In the genomic region with DNA sequence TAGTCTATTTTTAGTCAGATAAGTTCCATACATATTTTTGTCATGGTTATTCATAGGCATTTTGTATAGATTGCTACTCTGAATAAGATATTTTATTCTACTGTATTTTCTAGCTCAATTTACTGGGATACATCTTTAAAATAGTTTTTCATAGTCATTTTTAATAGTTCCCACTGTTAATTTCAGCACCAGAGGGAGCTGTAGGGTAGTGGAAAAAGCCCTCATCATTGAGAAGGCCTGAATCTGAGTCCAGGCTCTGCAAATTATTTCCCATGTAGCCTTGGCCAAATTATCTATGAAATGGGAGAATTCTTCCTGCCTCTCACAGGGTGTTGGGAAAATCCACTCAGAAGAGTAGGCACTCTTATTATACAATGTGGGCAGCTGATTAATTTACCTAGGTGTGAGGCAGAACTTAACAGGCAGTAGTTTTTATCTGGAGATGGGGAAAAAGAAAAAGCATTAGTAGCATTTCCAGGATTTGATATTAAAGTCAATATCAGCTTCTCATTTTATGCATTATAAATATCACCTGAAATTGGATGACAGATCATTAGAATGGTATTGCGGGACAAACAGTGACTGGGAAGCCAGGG, we compare ENCODE assay signal across 9 cellular contexts.
A peak's percentile ranks its signal among the peaks of the same experiment; 100 is the strongest.
DNase-seq lines count a peak whose midpoint lies in the region; ATAC-seq, FAIRE-seq and TF ChIP-seq lines count a peak whose summit lies in the region.
"Had no signal": no experiment of that assay in that cellular context is flagged by ENCODE, and none has a peak within 500 bp of the region (broad histone marks: within the 10 kb centered on the region; RNA-seq: fewer than 3 reads in every experiment).

No MANE protein-coding gene starts in this region.

- H3K23me2 ChIP-seq in H1 (ENCODE audit: low read depth, low read length): no peaks in the 10 kb centered on the region

- H3K4me3 ChIP-seq in right atrium auricular region (no peak overlapping the region), H1 (ENCODE audit: extremely low read depth in 1 of 4, insufficient read depth in 2 of 4, low read depth in 3 of 4, low read length in 4 of 4) (no peak overlapping the region), neural progenitor cell (no peak overlapping the region)

- no peak overlapping the region for H4K5ac ChIP-seq in H1 (ENCODE audit: insufficient read length, low read depth, low read length)

- no peak overlapping the region for H3K23ac ChIP-seq in H1 (ENCODE audit: insufficient read length)

- no peak for DNase-seq in Right ventricle myocardium inferior (ENCODE audit: missing footprints)
- no peak for DNase-seq in right atrium auricular region (ENCODE audit: low spot score)
- peak; percentile 6 for DNase-seq in NCI-H510A (lab: John Stamatoyannopoulos, UW)
- no peak for DNase-seq in H1 (ENCODE audit: low read depth in 1 of 2, low spot score in 2 of 2)
- peak; percentile 48 for DNase-seq in neural progenitor cell (ENCODE audit: low spot score)

- H3F3A ChIP-seq in neural progenitor cell (ENCODE audit: low read depth): no peaks in the 10 kb centered on the region

- H3K9me3 ChIP-seq in right atrium auricular region: no peaks in the 10 kb centered on the region
- H3K9me3 ChIP-seq in H1 (ENCODE audit: insufficient read depth in 2 of 2, low read depth in 1 of 2, low read length in 1 of 2): no peaks in the 10 kb centered on the region
- no peaks in the 10 kb centered on the region for H3K9me3 ChIP-seq in neural progenitor cell (ENCODE audit: low read depth)

- intact Hi-C loops in Right ventricle myocardium inferior (cut with DNase I): loop anchor here (5.0 kb wide), 1 partner anchor 535 kb away; no protein-coding TSS in a partner anchor

- H2BK20ac ChIP-seq in H1 (ENCODE audit: low read length): no peak overlapping the region

- H4K20me1 ChIP-seq in H1 (replicated peaks in 1 of 2; ENCODE audit: control insufficient read depth in 1 of 2, insufficient read depth in 2 of 2, low read length in 2 of 2) (no peaks in the 10 kb centered on the region), neural progenitor cell (ENCODE audit: low read depth) (no peaks in the 10 kb centered on the region)

- no peak overlapping the region for H2AK5ac ChIP-seq in H1 (ENCODE audit: low read depth, low read length)

- H2BK5ac ChIP-seq in H1 (ENCODE audit: low read depth, low read length): no peak overlapping the region

- H3K4me3 Mint-ChIP-seq in neural progenitor cell: no peak overlapping the region
- H3K4me3 Mint-ChIP-seq: activated naive CD4-positive, alpha-beta T cell treated with anti-CD3 and anti-CD28 coated beads, Interleukin-2, amount 50 U/mL, for 24 hours had no signal

- no peaks in the 10 kb centered on the region for H3K4me1 Mint-ChIP-seq in neural progenitor cell
- H3K4me1 Mint-ChIP-seq: activated naive CD4-positive, alpha-beta T cell treated with anti-CD3 and anti-CD28 coated beads, Interleukin-2, amount 50 U/mL, for 24 hours had no signal

- H2BK15ac ChIP-seq in H1 (ENCODE audit: low read length): no peak overlapping the region

- POLR2A ChIA-PET in H1 (lab: Charles Lee; ENCODE audit: partially characterized antibody): no interaction called here

- H3K14ac ChIP-seq in H1 (ENCODE audit: insufficient read length): no peak overlapping the region

- no peaks in the 10 kb centered on the region for H3K27me3 Mint-ChIP-seq in neural progenitor cell (ENCODE audit: insufficient read depth, low read depth)
- H3K27me3 Mint-ChIP-seq: activated naive CD4-positive, alpha-beta T cell treated with anti-CD3 and anti-CD28 coated beads, Interleukin-2, amount 50 U/mL, for 24 hours had no signal

- CTCF ChIA-PET in H1 (lab: Charles Lee; ENCODE audit: partially characterized antibody): interaction anchor here (0.6 to 2.0 kb wide), 18 partner anchors 10 to 905 kb away, joined by 3 to 12 read pairs (median 3); no protein-coding TSS in a partner anchor

- TF ChIP-seq EP300 in H1 (IDR thresholded peaks at IDR 0.05; ENCODE audit: borderline replicate concordance in 1 of 2, low read depth in 2 of 2, low read length in 2 of 2): no peak

- H3K4me2 ChIP-seq in H1 (ENCODE audit: insufficient read depth in 1 of 2, low read depth in 2 of 2, low read length in 2 of 2) (no peak overlapping the region), neural progenitor cell (no peak overlapping the region)

- no peaks in the 10 kb centered on the region for H3K27me3 ChIP-seq in right atrium auricular region
- no peaks in the 10 kb centered on the region for H3K27me3 ChIP-seq in H1 (replicated peaks in 1 of 4; ENCODE audit: control insufficient read depth in 3 of 4, extremely low read depth in 1 of 4, insufficient read depth in 3 of 4, low read length in 3 of 4)
- no peaks in the 10 kb centered on the region for H3K27me3 ChIP-seq in neural progenitor cell

- H3K9ac ChIP-seq in H1 (replicated peaks in 1 of 4; ENCODE audit: extremely low read depth in 1 of 4, low read depth in 3 of 4, low read length in 3 of 4): no peak overlapping the region
- H3K9ac ChIP-seq in neural progenitor cell: no peak overlapping the region

- no peak overlapping the region for H3K27ac Mint-ChIP-seq in neural progenitor cell
- H3K27ac Mint-ChIP-seq: activated naive CD4-positive, alpha-beta T cell treated with anti-CD3 and anti-CD28 coated beads, Interleukin-2, amount 50 U/mL, for 24 hours had no signal

- TF ChIP-seq POLR2A in H1 (IDR thresholded peaks at IDR 0.05; ENCODE audit: control extremely low read depth in 1 of 2, low read depth in 2 of 2, low read length in 2 of 2): no peak

- H3K9me3 Mint-ChIP-seq in neural progenitor cell: no peaks in the 10 kb centered on the region
- H3K9me3 Mint-ChIP-seq: activated naive CD4-positive, alpha-beta T cell treated with anti-CD3 and anti-CD28 coated beads, Interleukin-2, amount 50 U/mL, for 24 hours had no signal

- WGBS in H1 (ENCODE audit: extremely low coverage in 1 of 2, insufficient coverage in 1 of 2, insufficient read length in 1 of 2, insufficient replicate concordance in 2 of 2, low coverage in 1 of 2, low lambda C conversion rate in 2 of 2, missing lambda C conversion rate in 1 of 2), 2 experiments: 82% methylated on average over 1 of the region's 1 CpG; no CpG with 5 or more reads in 1 of the 2 experiments

- no peak overlapping the region for H3K27ac ChIP-seq in right atrium auricular region
- no peak overlapping the region for H3K27ac ChIP-seq in H1 (ENCODE audit: low read depth, low read length)
- H3K27ac ChIP-seq in neural progenitor cell: no peak overlapping the region

- H3K36me3 ChIP-seq in right atrium auricular region: no peaks in the 10 kb centered on the region
- H3K36me3 ChIP-seq in H1 (ENCODE audit: control insufficient read depth in 2 of 4, insufficient read depth in 4 of 4, low read length in 3 of 4): no peaks in the 10 kb centered on the region
- H3K36me3 ChIP-seq in neural progenitor cell: no peaks in the 10 kb centered on the region

- no peak overlapping the region for H2BK120ac ChIP-seq in H1 (replicated peaks; ENCODE audit: low read depth, low read length)

- H3K4me1 ChIP-seq in right atrium auricular region (no peaks in the 10 kb centered on the region), H1 (replicated peaks in 1 of 4; ENCODE audit: control insufficient read depth in 3 of 4, insufficient read depth in 4 of 4, low read length in 3 of 4) (no peaks in the 10 kb centered on the region), neural progenitor cell (no peaks in the 10 kb centered on the region)

- H4K91ac ChIP-seq in H1 (replicated peaks; ENCODE audit: insufficient read length, low read length): no peak overlapping the region

- no peaks in the 10 kb centered on the region for H3K36me3 Mint-ChIP-seq in neural progenitor cell
- H3K36me3 Mint-ChIP-seq: activated naive CD4-positive, alpha-beta T cell treated with anti-CD3 and anti-CD28 coated beads, Interleukin-2, amount 50 U/mL, for 24 hours had no signal

- TF ChIP-seq RAD21 in H1 (IDR thresholded peaks at IDR 0.05 in 1 of 2, conservative IDR thresholded peaks at IDR 0.05 in 1 of 2; ENCODE audit: low read depth in 2 of 2, low read length in 2 of 2): peak; percentile 81 to 82

- FAIRE-seq in H1 (lab: Jason Lieb, UNC): peak; percentile 68

- H3K79me1 ChIP-seq in H1 (ENCODE audit: low read depth, low read length): no peaks in the 10 kb centered on the region

- H2AFZ ChIP-seq in H1 (ENCODE audit: low read length) (no peak overlapping the region), neural progenitor cell (replicated peaks) (no peak overlapping the region)

- H2BK12ac ChIP-seq in H1 (ENCODE audit: low read depth, low read length): no peak overlapping the region

- H3K4ac ChIP-seq in H1 (replicated peaks; ENCODE audit: insufficient read length, low read depth, low read length): no peak overlapping the region

- peak; percentile 63 for ATAC-seq in Right ventricle myocardium inferior
- ATAC-seq in HG02981 (IDR thresholded peaks at IDR 0.05; ENCODE audit: unreplicated experiment): no peak
- no peak for ATAC-seq in GM21786 (IDR thresholded peaks at IDR 0.05; ENCODE audit: unreplicated experiment)
- ATAC-seq in GM18519 (IDR thresholded peaks at IDR 0.05; ENCODE audit: low FRiP score, unreplicated experiment): no peak

- TF ChIP-seq CTCF in right atrium auricular region (IDR thresholded peaks at IDR 0.05) (peak in 1 of 2 donors; percentile 68), H1 (IDR thresholded peaks at IDR 0.05; ENCODE audit: control extremely low read depth in 1 of 3, insufficient read depth in 1 of 3, low read depth in 1 of 3, low read length in 3 of 3) (peak in 2 of 3 experiments; percentile 46 to 49; a peak in 3 of 4 replicates), neural progenitor cell (IDR thresholded peaks at IDR 0.05) (peak; percentile 77)

- H3K79me2 ChIP-seq in H1 (ENCODE audit: control insufficient read depth in 1 of 2, insufficient read depth in 2 of 2, low read length in 2 of 2) (no peaks in the 10 kb centered on the region), neural progenitor cell (ENCODE audit: low read depth) (no peaks in the 10 kb centered on the region)

- H4K8ac ChIP-seq in H1 (ENCODE audit: extremely low read depth, insufficient read depth, low read length): no peak overlapping the region

- no peak overlapping the region for H3K56ac ChIP-seq in H1 (replicated peaks; ENCODE audit: insufficient read length, low read depth, low read length)

- H3K18ac ChIP-seq in H1 (ENCODE audit: extremely low read depth, low read length): no peak overlapping the region

TF ChIP-seq in H1, 55 proteins besides CTCF, POLR2A, EP300 and RAD21:
- TF ChIP-seq SIN3A (conservative IDR thresholded peaks at IDR 0.05 in 1 of 2, IDR thresholded peaks at IDR 0.05 in 1 of 2; ENCODE audit: low read depth in 1 of 2, low read length in 2 of 2) (no peak), GTF2F1 (IDR thresholded peaks at IDR 0.05; ENCODE audit: borderline replicate concordance, low read depth, low read length) (no peak), SAP30 (IDR thresholded peaks at IDR 0.05; ENCODE audit: insufficient read depth, insufficient replicate concordance, low read length) (no peak), CBX5 (IDR thresholded peaks at IDR 0.05; ENCODE audit: low read depth, low read length) (no peak), RBBP5 (IDR thresholded peaks at IDR 0.05; ENCODE audit: borderline replicate concordance, low read depth, low read length) (no peak), CHD1 (IDR thresholded peaks at IDR 0.05; ENCODE audit: low read depth, low read length) (no peak)
TF ChIP-seq in H1: peak in this region for 0.

Comparison
In these comparisons a context has a peak if more than half of its experiments do, and no peak if none do; other contexts are left out.
1. DNase-seq: peak in NCI-H510A (single experiment) and neural progenitor cell (single experiment); none in Right ventricle myocardium inferior (single experiment), right atrium auricular region (single experiment) and H1 (0 of 2).